ENCODE assay signal across 22 cellular contexts in genomic region chr6:80477591-80478370, GRCh38.
DNase-seq lines count a peak whose midpoint lies in the region; ATAC-seq, FAIRE-seq and TF ChIP-seq lines count a peak whose summit lies in the region.
"Had no signal": no experiment of that assay in that cellular context is flagged by ENCODE, and none has a peak within 500 bp of the region (broad histone marks: within the 10 kb centered on the region; RNA-seq: fewer than 3 reads in every experiment).

No MANE protein-coding gene starts in this region.

- DNase-seq in A172 (ENCODE audit: low spot score), result peak; percentile 6
- no peak for DNase-seq in H54 (ENCODE audit: insufficient read length, low spot score)
- DNase-seq in amniotic epithelial cell (ENCODE audit: low read depth), result peak; percentile 39
- DNase-seq in iris pigment epithelial cell (ENCODE audit: low read depth), result peak; percentile 44
- DNase-seq in activated CD4-positive, alpha-beta T cell treated with anti-CD3 and anti-CD28 coated beads, Interleukin-2, amount 50 U/mL, for 4 hours, result no peak
- DNase-seq in NCI-H2227 treated with DMSO at 0.1 percent for 48 hours (lab: John Stamatoyannopoulos, UW), result no peak
- DNase-seq: activated CD4-positive, alpha-beta T cell treated with anti-CD3 and anti-CD28 coated beads for 36 hours; activated naive CD8-positive, alpha-beta T cell treated with anti-CD3 and anti-CD28 coated beads for 36 hours; brain microvascular endothelial cell; CD4-positive, CD25-positive, alpha-beta regulatory T cell; DMS79; gastrocnemius medialis; left cardiac atrium; midbrain; NCI-H187 treated with DMSO at 0.1 percent for 48 hours; NCI-H345; PC-9; stimulated activated CD8-positive, alpha-beta memory T cell treated with anti-CD3 and anti-CD28 coated beads, Interleukin-4, amount 100 ng/mL, for 48 hours had no signal

- no peak for ATAC-seq in HG02938 (IDR thresholded peaks at IDR 0.05; ENCODE audit: unreplicated experiment)
- ATAC-seq in GM21390 (IDR thresholded peaks at IDR 0.05; ENCODE audit: unreplicated experiment), result no peak
- ATAC-seq: A549; activated CD4-positive, alpha-beta T cell treated with anti-CD3 and anti-CD28 coated beads for 36 hours; activated T-helper 17 cell treated with anti-CD3 and anti-CD28 coated beads, Interleukin-2, amount 50 U/mL, for 72 hours; gastrocnemius medialis; left cardiac atrium had no signal

- peak; percentile 82 for FAIRE-seq in H54 (lab: Jason Lieb, UNC)
- FAIRE-seq: A549 had no signal

- no peak for TF ChIP-seq POLR2A in H54 (IDR thresholded peaks at IDR 0.05; ENCODE audit: low read depth, low read length)

Comparison
In these comparisons a context has a peak if more than half of its experiments do, and no peak if none do; other contexts are left out.
1. DNase-seq: peak in A172 (single experiment), amniotic epithelial cell (single experiment) and iris pigment epithelial cell (single experiment); none in H54 (single experiment), activated CD4-positive, alpha-beta T cell treated with anti-CD3 and anti-CD28 coated beads, Interleukin-2, amount 50 U/mL, for 4 hours (0 of 2) and NCI-H2227 treated with DMSO at 0.1 percent for 48 hours (single experiment).